ENCODE assay signal across 8 cellular contexts in the genomic region with DNA sequence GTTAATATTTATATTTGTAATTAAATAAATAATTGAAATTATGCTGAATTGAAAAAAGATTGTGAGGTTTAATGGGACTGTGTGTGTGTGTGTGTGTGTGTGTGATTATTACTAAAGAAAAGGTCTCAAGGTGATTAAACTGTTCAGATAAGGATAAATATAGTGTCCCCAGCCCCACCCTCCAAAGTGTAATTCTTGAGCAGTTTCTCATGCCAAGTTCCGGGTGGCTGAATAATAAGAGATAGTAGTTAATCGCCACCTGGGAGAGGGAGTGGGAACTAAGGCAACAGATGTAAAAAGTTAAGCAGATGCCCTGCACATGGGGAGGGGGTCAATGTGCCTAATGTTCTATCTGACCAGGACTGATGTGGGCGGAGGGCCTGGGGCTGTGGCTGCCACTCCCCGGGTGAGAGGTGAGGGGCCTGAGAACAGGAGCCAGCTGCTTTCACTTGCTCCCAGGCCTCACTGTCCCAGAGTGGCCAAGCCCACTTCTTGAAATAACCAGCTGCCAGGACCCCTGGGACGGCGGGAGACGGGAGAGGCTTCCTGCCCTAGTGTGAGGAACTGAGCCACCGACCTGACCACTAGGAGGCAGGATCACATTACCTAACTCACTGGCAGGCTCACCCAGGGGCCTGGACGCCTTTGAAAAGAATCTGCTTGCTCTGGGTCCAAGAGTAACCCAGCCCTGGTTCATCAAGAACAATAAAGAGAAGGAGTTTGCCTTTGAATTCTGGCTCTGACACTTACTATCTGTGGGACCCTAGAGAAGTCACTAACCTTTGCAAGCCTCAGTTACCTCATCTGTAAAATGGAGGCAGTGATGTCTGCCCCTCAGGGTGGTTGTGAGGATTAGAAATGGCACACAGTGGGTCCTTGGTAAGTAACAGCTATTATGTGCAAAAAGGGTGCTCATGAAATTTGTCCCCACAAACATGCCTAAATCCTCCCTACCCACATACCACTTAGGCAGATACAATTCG.
DNase-seq lines count a peak whose midpoint lies in the region; ATAC-seq and TF ChIP-seq lines count a peak whose summit lies in the region.

No MANE protein-coding gene starts in this region.

- H3K4me3 Mint-ChIP-seq in activated CD4-positive, alpha-beta memory T cell treated with anti-CD3 and anti-CD28 coated beads for 36 hours: no peak overlapping the region
- no peak overlapping the region for H3K4me3 Mint-ChIP-seq in activated T-helper 1 cell treated with anti-CD3 and anti-CD28 coated beads, Interleukin-12 subunit alpha, Interleukin-12 subunit beta, Interleukin-2, Interleukin-4 antibody, amounts not matched to agents 30 ng/mL and 10 ng/mL and 1 ng/mL, durations not matched to agents 14 hours and 24 hours and 36 hours

- H3K27me3 Mint-ChIP-seq in activated CD4-positive, alpha-beta memory T cell treated with anti-CD3 and anti-CD28 coated beads for 36 hours: peaks cover 6% of the 10 kb centered on the region
- peaks cover 5% of the 10 kb centered on the region for H3K27me3 Mint-ChIP-seq in activated T-helper 1 cell treated with anti-CD3 and anti-CD28 coated beads, Interleukin-12 subunit alpha, Interleukin-12 subunit beta, Interleukin-2, Interleukin-4 antibody, amounts not matched to agents 30 ng/mL and 10 ng/mL and 1 ng/mL, durations not matched to agents 14 hours and 24 hours and 36 hours (ENCODE audit: insufficient read depth)

- H3K4me1 Mint-ChIP-seq in activated CD4-positive, alpha-beta memory T cell treated with anti-CD3 and anti-CD28 coated beads for 36 hours (ENCODE audit: low read depth): no peaks in the 10 kb centered on the region
- H3K4me1 Mint-ChIP-seq in activated T-helper 1 cell treated with anti-CD3 and anti-CD28 coated beads, Interleukin-12 subunit alpha, Interleukin-12 subunit beta, Interleukin-2, Interleukin-4 antibody, amounts not matched to agents 30 ng/mL and 10 ng/mL and 1 ng/mL, durations not matched to agents 14 hours and 24 hours and 36 hours (ENCODE audit: low read depth): no peaks in the 10 kb centered on the region

- TF ChIP-seq CTCF in hepatocyte (IDR thresholded peaks at IDR 0.05; ENCODE audit: poor library complexity): peak; percentile 57

- H3K27ac ChIP-seq in hepatocyte: no peak overlapping the region

- intact Hi-C loops in activated CD4-positive, alpha-beta memory T cell treated with anti-CD3 and anti-CD28 coated beads for 36 hours (cut with micrococcal nuclease): no loop called here
- intact Hi-C loops in activated T-helper 1 cell treated with anti-CD3 and anti-CD28 coated beads, Interleukin-12 subunit alpha, Interleukin-12 subunit beta, Interleukin-2, Interleukin-4 antibody, amounts not matched to agents 30 ng/mL and 10 ng/mL and 1 ng/mL, durations not matched to agents 14 hours and 24 hours and 36 hours (cut with micrococcal nuclease): no loop called here

- H3K4me1 ChIP-seq in hepatocyte (ENCODE audit: insufficient read depth): no peaks in the 10 kb centered on the region

- POLR2A ChIA-PET in activated CD4-positive, alpha-beta memory T cell treated with anti-CD3 and anti-CD28 coated beads for 36 hours (lab: Charles Lee): no interaction called here

- no peaks in the 10 kb centered on the region for H3K9me3 ChIP-seq in hepatocyte (ENCODE audit: low read depth)

- no peaks in the 10 kb centered on the region for H3K9me2 ChIP-seq in hepatocyte (replicated peaks; ENCODE audit: insufficient read depth)

- H4K20me1 ChIP-seq in hepatocyte (ENCODE audit: insufficient read depth, poor library complexity, severe bottlenecking): no peaks in the 10 kb centered on the region

- H3K27ac Mint-ChIP-seq in activated CD4-positive, alpha-beta memory T cell treated with anti-CD3 and anti-CD28 coated beads for 36 hours: no peak overlapping the region
- no peak overlapping the region for H3K27ac Mint-ChIP-seq in activated T-helper 1 cell treated with anti-CD3 and anti-CD28 coated beads, Interleukin-12 subunit alpha, Interleukin-12 subunit beta, Interleukin-2, Interleukin-4 antibody, amounts not matched to agents 30 ng/mL and 10 ng/mL and 1 ng/mL, durations not matched to agents 14 hours and 24 hours and 36 hours

- H3K4me3 ChIP-seq in hepatocyte: no peak overlapping the region

- CTCF ChIA-PET in activated CD4-positive, alpha-beta memory T cell treated with anti-CD3 and anti-CD28 coated beads for 36 hours (lab: Charles Lee): interaction anchor here (2.0 kb wide), 1 partner anchor 186 kb away, joined by 6 read pairs; no protein-coding TSS in a partner anchor

- DNase-seq in DMS153 (lab: John Stamatoyannopoulos, UW) (peak; percentile 17), DMS153 treated with DMSO at 0.1 percent for 48 hours (lab: John Stamatoyannopoulos, UW; ENCODE audit: unreplicated experiment) (no peak), LoVo (ENCODE audit: low spot score) (peak; percentile 14), hepatocyte (ENCODE audit: low spot score) (peak; percentile 62), stromal cell of bone marrow (ENCODE audit: low read depth) (peak; percentile 10)
- peak; percentile 44 for DNase-seq in activated CD4-positive, alpha-beta memory T cell treated with anti-CD3 and anti-CD28 coated beads for 36 hours
- DNase-seq in activated T-helper 1 cell treated with anti-CD3 and anti-CD28 coated beads, Interleukin-12 subunit alpha, Interleukin-12 subunit beta, Interleukin-2, Interleukin-4 antibody, amounts not matched to agents 30 ng/mL and 10 ng/mL and 1 ng/mL, durations not matched to agents 14 hours and 24 hours and 36 hours (ENCODE audit: low spot score): no peak

- no peak overlapping the region for H2AFZ ChIP-seq in hepatocyte

- H3K4me2 ChIP-seq in hepatocyte: peak overlapping the region; percentile 42

- peaks cover 13% of the 10 kb centered on the region for H3K27me3 ChIP-seq in hepatocyte

- no peaks in the 10 kb centered on the region for H3K9me3 Mint-ChIP-seq in activated CD4-positive, alpha-beta memory T cell treated with anti-CD3 and anti-CD28 coated beads for 36 hours
- no peaks in the 10 kb centered on the region for H3K9me3 Mint-ChIP-seq in activated T-helper 1 cell treated with anti-CD3 and anti-CD28 coated beads, Interleukin-12 subunit alpha, Interleukin-12 subunit beta, Interleukin-2, Interleukin-4 antibody, amounts not matched to agents 30 ng/mL and 10 ng/mL and 1 ng/mL, durations not matched to agents 14 hours and 24 hours and 36 hours

- no peaks in the 10 kb centered on the region for H3K36me3 ChIP-seq in hepatocyte (replicated peaks; ENCODE audit: insufficient read depth, low read depth)

- H3K36me3 Mint-ChIP-seq in activated CD4-positive, alpha-beta memory T cell treated with anti-CD3 and anti-CD28 coated beads for 36 hours: no peaks in the 10 kb centered on the region
- no peaks in the 10 kb centered on the region for H3K36me3 Mint-ChIP-seq in activated T-helper 1 cell treated with anti-CD3 and anti-CD28 coated beads, Interleukin-12 subunit alpha, Interleukin-12 subunit beta, Interleukin-2, Interleukin-4 antibody, amounts not matched to agents 30 ng/mL and 10 ng/mL and 1 ng/mL, durations not matched to agents 14 hours and 24 hours and 36 hours (ENCODE audit: low read depth)

- H3K79me2 ChIP-seq in hepatocyte: no peaks in the 10 kb centered on the region

- ATAC-seq in GM21360 (IDR thresholded peaks at IDR 0.05; ENCODE audit: unreplicated experiment): peak; percentile 69

- 27% methylated on average over 10 of the region's 10 CpGs for WGBS in hepatocyte (ENCODE audit: low lambda C conversion rate, missing lambda C conversion rate)

Comparison
In these comparisons a context has a peak if more than half of its experiments do, and no peak if none do; other contexts are left out.
1. DNase-seq: peak in DMS153 (single experiment), LoVo (single experiment), activated CD4-positive, alpha-beta memory T cell treated with anti-CD3 and anti-CD28 coated beads for 36 hours (single experiment), hepatocyte (single experiment) and stromal cell of bone marrow (single experiment); none in DMS153 treated with DMSO at 0.1 percent for 48 hours (single experiment) and activated T-helper 1 cell treated with anti-CD3 and anti-CD28 coated beads, Interleukin-12 subunit alpha, Interleukin-12 subunit beta, Interleukin-2, Interleukin-4 antibody, amounts not matched to agents 30 ng/mL and 10 ng/mL and 1 ng/mL, durations not matched to agents 14 hours and 24 hours and 36 hours (single experiment).